In the genomic region with DNA sequence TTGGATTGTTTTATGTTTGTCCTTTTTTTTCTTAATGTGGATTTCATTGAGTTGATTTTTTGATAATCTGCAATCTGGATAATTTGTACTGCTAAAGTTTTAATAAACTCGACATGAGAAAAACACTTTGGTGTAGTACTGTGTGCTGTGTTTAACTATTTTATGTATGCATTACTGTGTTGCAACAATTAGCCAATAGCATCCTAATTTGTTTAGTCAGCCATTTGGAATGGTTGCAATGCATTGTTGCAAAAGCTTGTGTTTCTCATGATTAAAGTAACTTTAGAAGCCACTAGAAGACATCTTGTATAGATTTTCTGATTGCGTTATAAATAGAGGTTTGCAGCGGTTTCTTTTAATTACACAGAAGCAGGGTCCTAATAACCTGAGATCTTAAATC, we compare ENCODE assay signal across 22 cellular contexts. TPM values are rescaled to one million over a fixed set of nuclear protein-coding genes. Genes with fewer than 3 reads are reported as not detected.
DNase-seq lines count a peak whose midpoint lies in the region; ATAC-seq, FAIRE-seq and TF ChIP-seq lines count a peak whose summit lies in the region.
"Had no signal": no experiment of that assay in that cellular context is flagged by ENCODE, and none has a peak within 500 bp of the region (broad histone marks: within the 10 kb centered on the region; RNA-seq: fewer than 3 reads in every experiment).

No MANE protein-coding gene starts in this region.

- H3K4me3 ChIP-seq in BJ (ENCODE audit: low read depth, low read length) = no peak overlapping the region
- H3K4me3 ChIP-seq: ascending aorta, coronary artery had no signal

- POLR2A ChIA-PET in BJ (lab: Charles Lee) = no interaction called here

- no peak for ATAC-seq in HG02885 (IDR thresholded peaks at IDR 0.05; ENCODE audit: poor library complexity, unreplicated experiment)
- ATAC-seq: T-cell had no signal

- H3K36me3 ChIP-seq in BJ (ENCODE audit: control insufficient read depth, insufficient read depth, low read length) = peaks cover 3% of the 10 kb centered on the region

- DNase-seq in BJ (ENCODE audit: low read depth) (peak; percentile 64), NCI-H226 (peak; percentile 3), non-pigmented ciliary epithelial cell (ENCODE audit: low read depth) (peak; percentile 50), MV-4-11 (lab: John Stamatoyannopoulos, UW) (no peak), activated gamma-delta T cell (lab: John Stamatoyannopoulos, UW) (no peak), iPS-NIHi11 (ENCODE audit: low spot score) (no peak)
- DNase-seq: activated naive CD4-positive, alpha-beta T cell; CD4-positive, alpha-beta memory T cell; glutamatergic neuron; KBM-7; naive B cell; NCI-H1048; NCI-H2081; NCI-H510A treated with DMSO at 0.1 percent for 48 hours; posterior cingulate gyrus; Right ventricle myocardium superior; stimulated activated CD4-positive, alpha-beta T cell treated with anti-CD3 and anti-CD28 coated beads, Interleukin-12 subunit alpha, Interleukin-12 subunit beta, amount 100 ng/mL, for 4 hours; T-cell had no signal

- CTCF ChIA-PET in BJ (lab: Yijun Ruan, JAX) = no interaction called here

- FAIRE-seq in endometrium (lab: Jason Lieb, UNC) = peak; percentile 60

- H3K27me3 ChIP-seq in BJ (ENCODE audit: control insufficient read depth, insufficient read depth, low read length) = no peaks in the 10 kb centered on the region
- H3K27me3 ChIP-seq: ascending aorta had no signal

- no peak for TF ChIP-seq CTCF in BJ (IDR thresholded peaks at IDR 0.05; ENCODE audit: insufficient read depth, low read depth, low read length)

RNA-seq across cellular contexts. Expression of gene PPIG, which starts 53.5 kb away (rescaled TPM):
- polyA plus RNA-seq in BJ (2011; rRNA removed) = 11.7 and 19.1 TPM in 2 replicates
- 6.2 and 6.3 TPM in 2 replicates for polyA minus RNA-seq in BJ (2011; rRNA and poly(A)+ RNA removed)

RNA-seq across cellular contexts. Expression of gene CFAP210, which starts 56.6 kb away (rescaled TPM):
- polyA plus RNA-seq in BJ (2011; rRNA removed) = not detected in 2 replicates
- polyA minus RNA-seq in BJ (2011; rRNA and poly(A)+ RNA removed) = not detected in 2 replicates
- polyA plus RNA-seq: CD4-positive, alpha-beta memory T cell had no signal

RNA-seq across cellular contexts. Expression of gene PHOSPHO2, which starts 56.6 kb away (rescaled TPM):
- polyA plus RNA-seq in BJ (2011; rRNA removed) = 0.40 and 1.4 TPM in 2 replicates
- 0.38 and 0.46 TPM in 2 replicates for polyA minus RNA-seq in BJ (2011; rRNA and poly(A)+ RNA removed)

Comparison
In these comparisons a context has a peak if more than half of its experiments do, and no peak if none do; other contexts are left out.
1. DNase-seq: peak in BJ (single experiment), NCI-H226 (single experiment) and non-pigmented ciliary epithelial cell (single experiment); none in MV-4-11 (single experiment), activated gamma-delta T cell (single experiment) and iPS-NIHi11 (single experiment).